8 cellular contexts compared by ENCODE assay signal in the genomic region with DNA sequence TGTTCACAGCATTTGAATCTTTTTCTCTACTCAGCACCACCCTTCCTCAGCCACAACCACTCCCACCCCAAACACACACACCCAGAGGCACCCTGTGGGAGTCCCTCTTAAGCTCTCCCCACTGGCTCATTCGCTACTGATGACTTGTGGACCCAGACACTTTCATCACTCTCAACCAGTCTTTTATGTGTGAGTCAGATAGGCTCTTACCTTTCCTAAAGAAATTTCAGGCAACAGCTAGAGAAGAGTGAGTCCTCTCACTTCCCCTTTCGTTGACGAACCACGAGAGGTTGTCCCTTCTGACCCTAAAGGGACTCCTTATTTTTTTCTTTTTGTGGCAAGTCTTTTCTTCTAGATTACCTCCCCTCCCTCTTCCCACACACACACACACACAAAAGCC. TPM values are rescaled to one million over a fixed set of nuclear protein-coding genes. Genes with fewer than 3 reads are reported as not detected.
DNase-seq lines count a peak whose midpoint lies in the region; ATAC-seq and TF ChIP-seq lines count a peak whose summit lies in the region.

No MANE protein-coding gene starts in this region.

- H3K36me3 ChIP-seq in gastrocnemius medialis = no peaks in the 10 kb centered on the region

- DNase-seq in NOMO-1 treated with DMSO at 0.1 percent for 48 hours (lab: John Stamatoyannopoulos, UW; ENCODE audit: unreplicated experiment) (peak; percentile 87), amniotic epithelial cell (ENCODE audit: low read depth) (peak; percentile 67), gastrocnemius medialis (no peak), cerebellum (ENCODE audit: low spot score) (no peak), omental fat pad (ENCODE audit: low spot score) (no peak), T1000 (lab: John Stamatoyannopoulos, UW) (no peak)

- peaks cover 4 to 23% of the 10 kb centered on the region in 2 donors for H3K4me1 ChIP-seq in gastrocnemius medialis

- in situ Hi-C loops in gastrocnemius medialis (cut with MboI; ENCODE audit: low sequenced_read_pairs in 4 of 4) = no loop called here

- H3K9me3 ChIP-seq in gastrocnemius medialis = no peaks in the 10 kb centered on the region

- no peaks in the 10 kb centered on the region for H3K27me3 ChIP-seq in gastrocnemius medialis

- ATAC-seq in GM18502 (IDR thresholded peaks at IDR 0.05; ENCODE audit: poor library complexity, unreplicated experiment) (peak; percentile 98), HG02610 (IDR thresholded peaks at IDR 0.05; ENCODE audit: unreplicated experiment) (peak; percentile 98), gastrocnemius medialis (no peak), omental fat pad (ENCODE audit: low FRiP score) (no peak)

- no peak for TF ChIP-seq POLR2A in gastrocnemius medialis (IDR thresholded peaks at IDR 0.05)

- TF ChIP-seq CTCF in gastrocnemius medialis (IDR thresholded peaks at IDR 0.05 in 4 of 5, conservative IDR thresholded peaks at IDR 0.05 in 1 of 5) (no peak), omental fat pad (IDR thresholded peaks at IDR 0.05) (no peak)

- no peak overlapping the region for H3K4me3 ChIP-seq in gastrocnemius medialis

- H3K27ac ChIP-seq in gastrocnemius medialis = peak overlapping the region in 3 of 4 donors; percentile 33 to 66 (median 43)

- intact Hi-C loops in gastrocnemius medialis (cut with DNase I; ENCODE audit: low total_unique reads) = loop anchor here (10.0 kb wide), 1 partner anchor 57 kb away; the partner anchor contains the start of gene ARHGAP31

RNA-seq across cellular contexts. Expression of gene ARHGAP31, which starts 58.1 kb away (rescaled TPM):
- 1 to 10 TPM; 6.2 to 9.7 (median 7.3) TPM for total RNA-seq in gastrocnemius medialis
- 11.9 TPM for total RNA-seq in cerebellum
- total RNA-seq in omental fat pad = 10 to 100 TPM; 14.4 to 61.2 (median 36.6) TPM

Comparison
In these comparisons a context has a peak if more than half of its experiments do, and no peak if none do; other contexts are left out.
1. ATAC-seq: peak in GM18502 (single experiment) and HG02610 (single experiment); none in gastrocnemius medialis (0 of 2) and omental fat pad (single experiment).
2. DNase-seq: peak in NOMO-1 treated with DMSO at 0.1 percent for 48 hours (single experiment) and amniotic epithelial cell (single experiment); none in gastrocnemius medialis (0 of 2), cerebellum (single experiment), omental fat pad (single experiment) and T1000 (single experiment).